21 cellular contexts compared by ENCODE assay signal in the genomic region with DNA sequence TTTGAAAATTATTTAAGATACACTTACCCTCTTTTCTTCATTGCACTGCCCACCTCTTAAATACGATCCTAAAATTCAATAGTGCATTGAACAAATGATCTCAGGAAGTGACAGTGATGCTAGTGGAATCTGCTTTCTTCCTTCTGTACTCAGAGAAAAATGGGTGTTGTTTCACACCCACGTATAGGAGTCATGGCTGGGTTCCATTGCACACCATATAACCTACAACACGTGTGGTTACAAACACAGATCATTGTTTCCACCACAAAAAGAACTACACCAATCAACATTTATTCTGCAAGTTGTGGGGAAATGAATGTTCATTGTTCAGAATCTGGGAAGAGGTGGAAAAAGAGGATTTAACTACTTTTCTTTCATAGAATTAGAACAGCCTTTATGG.
DNase-seq lines count a peak whose midpoint lies in the region; ATAC-seq, FAIRE-seq and TF ChIP-seq lines count a peak whose summit lies in the region.
"Had no signal": no experiment of that assay in that cellular context is flagged by ENCODE, and none has a peak within 500 bp of the region (broad histone marks: within the 10 kb centered on the region; RNA-seq: fewer than 3 reads in every experiment).

No MANE protein-coding gene starts in this region.

- no peaks in the 10 kb centered on the region for H3K36me3 Mint-ChIP-seq in activated CD4-positive, alpha-beta T cell treated with anti-CD3 and anti-CD28 coated beads for 36 hours (ENCODE audit: low read depth)
- H3K36me3 Mint-ChIP-seq in activated CD4-positive, alpha-beta T cell treated with anti-CD3 and anti-CD28 coated beads, Interleukin-2, amount 10 ng/mL, durations not matched to agents 24 days and 14 days (ENCODE audit: low read depth): no peaks in the 10 kb centered on the region
- H3K36me3 Mint-ChIP-seq in activated naive CD4-positive, alpha-beta T cell treated with anti-CD3 and anti-CD28 coated beads, Interleukin-2, amount 50 U/mL, for 24 hours: peaks cover 2% of the 10 kb centered on the region
- H3K36me3 Mint-ChIP-seq in activated T-helper 17 cell treated with anti-CD3 and anti-CD28 coated beads, Interleukin-2, amount 50 U/mL, for 72 hours (ENCODE audit: low read depth): no peaks in the 10 kb centered on the region

- POLR2A ChIA-PET in activated CD4-positive, alpha-beta T cell treated with anti-CD3 and anti-CD28 coated beads for 36 hours (lab: Charles Lee): no interaction called here

- H3K4me3 Mint-ChIP-seq in activated CD4-positive, alpha-beta T cell treated with anti-CD3 and anti-CD28 coated beads for 36 hours: no peak overlapping the region
- no peak overlapping the region for H3K4me3 Mint-ChIP-seq in activated CD4-positive, alpha-beta T cell treated with anti-CD3 and anti-CD28 coated beads, Interleukin-2, amount 10 ng/mL, durations not matched to agents 24 days and 14 days
- H3K4me3 Mint-ChIP-seq in activated naive CD4-positive, alpha-beta T cell treated with anti-CD3 and anti-CD28 coated beads, Interleukin-2, amount 50 U/mL, for 24 hours: no peak overlapping the region
- H3K4me3 Mint-ChIP-seq in activated T-helper 17 cell treated with anti-CD3 and anti-CD28 coated beads, Interleukin-2, amount 50 U/mL, for 72 hours: no peak overlapping the region
- H3K4me3 Mint-ChIP-seq: CD4-positive, alpha-beta T cell; H9 had no signal

- H3K4me1 ChIP-seq in KMS-11 (ENCODE audit: low read depth, poor library complexity, severe bottlenecking): peaks cover 38% of the 10 kb centered on the region
- H3K4me1 ChIP-seq: A549, Caco-2 had no signal

- peak; percentile 20 for DNase-seq in activated CD4-positive, alpha-beta T cell treated with anti-CD3 and anti-CD28 coated beads for 36 hours
- DNase-seq in activated CD4-positive, alpha-beta T cell treated with anti-CD3 and anti-CD28 coated beads, Interleukin-2, amount 10 ng/mL, durations not matched to agents 24 days and 14 days: no peak
- no peak for DNase-seq in activated naive CD4-positive, alpha-beta T cell (lab: John Stamatoyannopoulos, UW)
- DNase-seq in GM12891 (ENCODE audit: insufficient read length, low spot score): no peak
- DNase-seq: AML-193; Caco-2; CD4-positive, alpha-beta T cell; H9 had no signal

- H3K9me3 Mint-ChIP-seq in activated CD4-positive, alpha-beta T cell treated with anti-CD3 and anti-CD28 coated beads for 36 hours (ENCODE audit: low read depth): no peaks in the 10 kb centered on the region
- peaks cover 6% of the 10 kb centered on the region for H3K9me3 Mint-ChIP-seq in activated CD4-positive, alpha-beta T cell treated with anti-CD3 and anti-CD28 coated beads, Interleukin-2, amount 10 ng/mL, durations not matched to agents 24 days and 14 days
- no peaks in the 10 kb centered on the region for H3K9me3 Mint-ChIP-seq in activated naive CD4-positive, alpha-beta T cell treated with anti-CD3 and anti-CD28 coated beads, Interleukin-2, amount 50 U/mL, for 24 hours
- no peaks in the 10 kb centered on the region for H3K9me3 Mint-ChIP-seq in activated T-helper 17 cell treated with anti-CD3 and anti-CD28 coated beads, Interleukin-2, amount 50 U/mL, for 72 hours
- H3K9me3 Mint-ChIP-seq: CD4-positive, alpha-beta T cell; H9 had no signal

- H3K27ac ChIP-seq in KMS-11: no peak overlapping the region; the same call in 1 of the 2 replicates
- H3K27ac ChIP-seq: 22Rv1, A549, C4-2B had no signal

- no peak for FAIRE-seq in GM12891 (lab: Jason Lieb, UNC)
- FAIRE-seq: A549, D721Med, G401.6, GM12892, GM18507, H1, HepG2 had no signal

- H3K36me3 ChIP-seq in KMS-11 (ENCODE audit: insufficient read depth): no peaks in the 10 kb centered on the region

- intact Hi-C loops in activated CD4-positive, alpha-beta T cell treated with anti-CD3 and anti-CD28 coated beads for 36 hours (cut with DNase I, micrococcal nuclease): no loop called here
- intact Hi-C loops in activated CD4-positive, alpha-beta T cell treated with anti-CD3 and anti-CD28 coated beads, Interleukin-2, amount 10 ng/mL, durations not matched to agents 24 days and 14 days (cut with micrococcal nuclease): loop anchor here (10.0 kb wide), 1 partner anchor 119 kb away; no protein-coding TSS in a partner anchor

- no peak overlapping the region for H2AFZ ChIP-seq in KMS-11 (ENCODE audit: low read depth)

- H3K79me2 ChIP-seq in KMS-11 (ENCODE audit: insufficient read depth, low read depth): no peaks in the 10 kb centered on the region

- H3K9ac ChIP-seq in KMS-11: no peak overlapping the region

- H3K27me3 ChIP-seq in KMS-11 (ENCODE audit: insufficient read depth, low read depth): no peaks in the 10 kb centered on the region

- peaks cover 23% of the 10 kb centered on the region for H3K4me1 Mint-ChIP-seq in activated CD4-positive, alpha-beta T cell treated with anti-CD3 and anti-CD28 coated beads for 36 hours
- peaks cover 6% of the 10 kb centered on the region for H3K4me1 Mint-ChIP-seq in activated CD4-positive, alpha-beta T cell treated with anti-CD3 and anti-CD28 coated beads, Interleukin-2, amount 10 ng/mL, durations not matched to agents 24 days and 14 days
- H3K4me1 Mint-ChIP-seq in activated naive CD4-positive, alpha-beta T cell treated with anti-CD3 and anti-CD28 coated beads, Interleukin-2, amount 50 U/mL, for 24 hours: peaks cover 15% of the 10 kb centered on the region
- H3K4me1 Mint-ChIP-seq in activated T-helper 17 cell treated with anti-CD3 and anti-CD28 coated beads, Interleukin-2, amount 50 U/mL, for 72 hours: no peaks in the 10 kb centered on the region
- H3K4me1 Mint-ChIP-seq: H9 had no signal

- no peak for TF ChIP-seq POLR2A in GM12891 (IDR thresholded peaks at IDR 0.05; ENCODE audit: low read depth, low read length)

- H3K27ac Mint-ChIP-seq in activated CD4-positive, alpha-beta T cell treated with anti-CD3 and anti-CD28 coated beads for 36 hours: no peak overlapping the region
- no peak overlapping the region for H3K27ac Mint-ChIP-seq in activated CD4-positive, alpha-beta T cell treated with anti-CD3 and anti-CD28 coated beads, Interleukin-2, amount 10 ng/mL, durations not matched to agents 24 days and 14 days
- H3K27ac Mint-ChIP-seq in activated naive CD4-positive, alpha-beta T cell treated with anti-CD3 and anti-CD28 coated beads, Interleukin-2, amount 50 U/mL, for 24 hours: peak overlapping the region; percentile 25
- no peak overlapping the region for H3K27ac Mint-ChIP-seq in activated T-helper 17 cell treated with anti-CD3 and anti-CD28 coated beads, Interleukin-2, amount 50 U/mL, for 72 hours
- H3K27ac Mint-ChIP-seq: CD4-positive, alpha-beta T cell; H9 had no signal

- H3K4me2 ChIP-seq in KMS-11: peak overlapping the region; percentile 5; the same call in 1 of the 2 replicates
- H3K4me2 ChIP-seq: A549 had no signal

- no peaks in the 10 kb centered on the region for H4K20me1 ChIP-seq in KMS-11 (ENCODE audit: insufficient read depth)

- no peak overlapping the region for H3K4me3 ChIP-seq in KMS-11 (IDR thresholded peaks at IDR 0.05; ENCODE audit: insufficient read depth, low read depth, low read length)
- H3K4me3 ChIP-seq: A549 had no signal

- no peak for TF ChIP-seq CTCF in KMS-11 (conservative IDR thresholded peaks at IDR 0.05; ENCODE audit: low read depth, low read length)

- no peaks in the 10 kb centered on the region for H3K27me3 Mint-ChIP-seq in activated CD4-positive, alpha-beta T cell treated with anti-CD3 and anti-CD28 coated beads for 36 hours
- no peaks in the 10 kb centered on the region for H3K27me3 Mint-ChIP-seq in activated CD4-positive, alpha-beta T cell treated with anti-CD3 and anti-CD28 coated beads, Interleukin-2, amount 10 ng/mL, durations not matched to agents 24 days and 14 days
- no peaks in the 10 kb centered on the region for H3K27me3 Mint-ChIP-seq in activated naive CD4-positive, alpha-beta T cell treated with anti-CD3 and anti-CD28 coated beads, Interleukin-2, amount 50 U/mL, for 24 hours
- no peaks in the 10 kb centered on the region for H3K27me3 Mint-ChIP-seq in activated T-helper 17 cell treated with anti-CD3 and anti-CD28 coated beads, Interleukin-2, amount 50 U/mL, for 72 hours
- H3K27me3 Mint-ChIP-seq: CD4-positive, alpha-beta T cell had no signal

- CTCF ChIA-PET in activated CD4-positive, alpha-beta T cell treated with anti-CD3 and anti-CD28 coated beads for 36 hours (lab: Charles Lee): no interaction called here

- ATAC-seq in activated CD4-positive, alpha-beta T cell treated with anti-CD3 and anti-CD28 coated beads for 36 hours: peak; percentile 64
- peak; percentile 37 for ATAC-seq in activated T-helper 17 cell treated with anti-CD3 and anti-CD28 coated beads, Interleukin-2, amount 50 U/mL, for 72 hours (replicated peaks)
- ATAC-seq in GM21423 (IDR thresholded peaks at IDR 0.05; ENCODE audit: unreplicated experiment): no peak
- ATAC-seq: A549, HepG2 had no signal

TF ChIP-seq in GM12891, 5 proteins besides CTCF, POLR2A, EP300 and RAD21:
- TF ChIP-seq SPI1 (IDR thresholded peaks at IDR 0.05; ENCODE audit: low read depth, low read length): no peak
- TF ChIP-seq TAF1 (IDR thresholded peaks at IDR 0.05; ENCODE audit: low read depth, low read length): no peak
- TF ChIP-seq POLR2AphosphoS5 (IDR thresholded peaks at IDR 0.05; ENCODE audit: low read depth, low read length): no peak
- no peak for TF ChIP-seq PAX5 (IDR thresholded peaks at IDR 0.05; ENCODE audit: insufficient read depth, low read length, severe bottlenecking)
- no peak for TF ChIP-seq POU2F2 (IDR thresholded peaks at IDR 0.05; ENCODE audit: low read depth, low read length)
